Comparison of ENCODE assay signal across 1 cellular context in the genomic region with DNA sequence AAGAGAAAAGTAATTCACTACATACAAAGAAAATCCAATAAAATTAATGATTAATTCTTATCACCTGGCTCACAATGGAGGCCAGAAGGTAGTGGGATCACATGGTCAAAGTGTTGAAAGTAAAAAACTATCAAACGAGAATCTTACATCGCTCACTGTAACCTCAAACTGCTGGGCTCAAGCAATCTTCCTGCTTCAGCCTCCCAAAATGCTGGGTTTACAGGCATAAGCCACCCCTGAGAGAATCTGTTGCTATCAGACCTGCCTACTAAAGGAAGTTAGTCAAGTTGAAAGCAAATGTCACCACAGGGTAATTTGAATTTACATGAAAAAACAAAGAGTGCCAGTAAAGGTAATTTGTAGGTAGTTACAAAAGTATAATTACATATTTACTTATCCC.
TF ChIP-seq lines count a peak whose summit lies in the region.

No MANE protein-coding gene starts in this region.

TF ChIP-seq in IMR-90, 13 proteins besides CTCF, POLR2A, EP300 and RAD21 (continued from another document):
- TF ChIP-seq, protein P1, sequence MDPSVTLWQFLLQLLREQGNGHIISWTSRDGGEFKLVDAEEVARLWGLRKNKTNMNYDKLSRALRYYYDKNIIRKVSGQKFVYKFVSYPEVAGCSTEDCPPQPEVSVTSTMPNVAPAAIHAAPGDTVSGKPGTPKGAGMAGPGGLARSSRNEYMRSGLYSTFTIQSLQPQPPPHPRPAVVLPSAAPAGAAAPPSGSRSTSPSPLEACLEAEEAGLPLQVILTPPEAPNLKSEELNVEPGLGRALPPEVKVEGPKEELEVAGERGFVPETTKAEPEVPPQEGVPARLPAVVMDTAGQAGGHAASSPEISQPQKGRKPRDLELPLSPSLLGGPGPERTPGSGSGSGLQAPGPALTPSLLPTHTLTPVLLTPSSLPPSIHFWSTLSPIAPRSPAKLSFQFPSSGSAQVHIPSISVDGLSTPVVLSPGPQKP (IDR thresholded peaks at IDR 0.05; ENCODE audit: borderline replicate concordance, low read depth, low read length), result no peak
- no peak for TF ChIP-seq CHD1 (IDR thresholded peaks at IDR 0.05; ENCODE audit: low read depth, low read length)
- TF ChIP-seq MAZ (IDR thresholded peaks at IDR 0.05; ENCODE audit: borderline replicate concordance, low read depth, low read length), result no peak
- TF ChIP-seq, protein P2, sequence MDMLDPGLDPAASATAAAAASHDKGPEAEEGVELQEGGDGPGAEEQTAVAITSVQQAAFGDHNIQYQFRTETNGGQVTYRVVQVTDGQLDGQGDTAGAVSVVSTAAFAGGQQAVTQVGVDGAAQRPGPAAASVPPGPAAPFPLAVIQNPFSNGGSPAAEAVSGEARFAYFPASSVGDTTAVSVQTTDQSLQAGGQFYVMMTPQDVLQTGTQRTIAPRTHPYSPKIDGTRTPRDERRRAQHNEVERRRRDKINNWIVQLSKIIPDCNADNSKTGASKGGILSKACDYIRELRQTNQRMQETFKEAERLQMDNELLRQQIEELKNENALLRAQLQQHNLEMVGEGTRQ (IDR thresholded peaks at IDR 0.05; ENCODE audit: low read depth, low read length), result no peak
